Comparison of ENCODE assay signal across 17 cellular contexts in the genomic region with DNA sequence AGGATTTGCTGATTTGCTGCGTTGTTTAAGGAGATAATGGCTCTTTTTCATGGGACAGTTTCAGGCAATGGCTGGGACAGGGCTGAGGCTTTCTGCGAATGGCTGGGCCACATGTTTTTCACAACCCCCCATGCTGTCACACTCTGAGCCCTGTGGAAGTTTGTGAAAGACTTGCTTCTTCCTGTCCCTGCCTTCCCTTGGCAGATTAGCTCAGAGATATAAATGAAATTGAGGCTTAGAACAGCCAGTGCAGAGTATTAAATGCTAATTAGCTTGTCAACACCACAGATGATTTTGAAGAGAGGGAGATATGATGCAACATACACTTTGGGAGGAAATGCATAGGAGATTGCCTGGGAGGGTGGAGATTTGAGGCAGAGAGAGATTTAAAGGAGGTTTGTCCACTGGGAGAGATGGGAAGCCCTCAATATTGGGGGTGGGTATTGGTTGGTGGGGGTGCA.
"Had no signal": no experiment of that assay in that cellular context is flagged by ENCODE, and none has a peak within 500 bp of the region (broad histone marks: within the 10 kb centered on the region; RNA-seq: fewer than 3 reads in every experiment).

No MANE protein-coding gene starts in this region.

- H3K27me3 Mint-ChIP-seq: progenitor cell of endocrine pancreas had no signal

- H3K36me3 ChIP-seq: ascending aorta, breast epithelium, left ventricle myocardium inferior, thyroid gland had no signal

- H3K4me1 Mint-ChIP-seq: activated naive CD4-positive, alpha-beta T cell treated with anti-CD3 and anti-CD28 coated beads, Interleukin-2, amount 50 U/mL, for 24 hours had no signal

- H3K36me3 Mint-ChIP-seq: activated naive CD4-positive, alpha-beta T cell treated with anti-CD3 and anti-CD28 coated beads, Interleukin-2, amount 50 U/mL, for 24 hours had no signal

- H3K27ac ChIP-seq: ascending aorta, breast epithelium, left ventricle myocardium inferior, thyroid gland had no signal

- H3K27ac Mint-ChIP-seq: activated naive CD4-positive, alpha-beta T cell treated with anti-CD3 and anti-CD28 coated beads, Interleukin-2, amount 50 U/mL, for 24 hours; progenitor cell of endocrine pancreas had no signal

- H3K9me3 ChIP-seq: ascending aorta, breast epithelium, thyroid gland had no signal

- DNase-seq: activated CD4-positive, alpha-beta T cell treated with anti-CD3 and anti-CD28 coated beads for 1 hour; activated CD4-positive, alpha-beta T cell treated with anti-CD3 and anti-CD28 coated beads, Interleukin-2, amount 50 U/mL, for 48 hours; activated gamma-delta T cell; cerebellar nuclear complex; cortex of kidney; head of caudate nucleus; left ventricle myocardium inferior; mammary epithelial cell; stimulated activated CD4-positive, alpha-beta T cell treated with anti-CD3 and anti-CD28 coated beads, Interleukin-12 subunit alpha, Interleukin-12 subunit beta, amount 100 ng/mL, for 4 hours; stimulated activated CD4-positive, alpha-beta T cell treated with anti-CD3 and anti-CD28 coated beads, Interleukin-1b, Interleukin-23, amount 100 ng/mL, for 48 hours; stimulated activated CD8-positive, alpha-beta memory T cell treated with anti-CD3 and anti-CD28 coated beads, Interleukin-4, amount 100 ng/mL, for 48 hours; stimulated activated naive CD4-positive, alpha-beta T cell treated with Interleukin-2 at 50 U/mL for 16 hours; thyroid gland had no signal

- H3K27me3 ChIP-seq: ascending aorta, breast epithelium, thyroid gland had no signal

- H3K4me3 Mint-ChIP-seq: activated naive CD4-positive, alpha-beta T cell treated with anti-CD3 and anti-CD28 coated beads, Interleukin-2, amount 50 U/mL, for 24 hours had no signal

- H3K4me1 ChIP-seq: ascending aorta, breast epithelium, left ventricle myocardium inferior, thyroid gland had no signal

- H3K4me3 ChIP-seq: ascending aorta, breast epithelium, left ventricle myocardium inferior, thyroid gland had no signal
